Comparison of ENCODE assay signal across 26 cellular contexts in the genomic region with DNA sequence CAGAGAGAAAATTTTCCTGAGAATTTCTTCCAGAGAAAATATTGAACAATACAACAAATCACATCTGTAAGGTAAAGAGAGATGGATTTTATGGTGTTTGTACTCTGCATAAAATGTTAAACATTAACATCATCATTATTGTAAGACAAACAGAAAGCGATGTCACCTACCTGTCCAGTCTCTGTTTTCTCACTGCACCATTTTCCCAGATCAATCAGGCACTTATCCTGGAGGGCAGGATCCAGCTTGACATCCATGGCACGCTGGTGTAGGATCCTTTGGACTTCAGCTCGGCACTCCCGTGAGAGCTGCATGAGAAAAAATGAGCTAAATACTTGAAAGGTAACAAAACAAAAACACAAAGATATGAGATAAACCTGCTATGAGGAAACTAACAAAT. TPM values are rescaled to one million over a fixed set of nuclear protein-coding genes. Genes with fewer than 3 reads are reported as not detected.
DNase-seq lines count a peak whose midpoint lies in the region; ATAC-seq, FAIRE-seq and TF ChIP-seq lines count a peak whose summit lies in the region.
"Had no signal": no experiment of that assay in that cellular context is flagged by ENCODE, and none has a peak within 500 bp of the region (broad histone marks: within the 10 kb centered on the region; RNA-seq: fewer than 3 reads in every experiment).

No MANE protein-coding gene starts in this region.

- H3K4me3 ChIP-seq in A673 (ENCODE audit: low read depth, low read length, poor library complexity, severe bottlenecking) (no peak overlapping the region), mucosa of rectum (ENCODE audit: low read length in 2 of 2) (no peak overlapping the region), OCI-LY7 (ENCODE audit: low read depth, low read length, poor library complexity, severe bottlenecking) (no peak overlapping the region)
- H3K4me3 ChIP-seq: BLaER1, MG63, SJSA1 had no signal

- H3K4me1 ChIP-seq in A673 (ENCODE audit: insufficient read depth, low read length, poor library complexity, severe bottlenecking) (peaks cover 30% of the 10 kb centered on the region), mucosa of rectum (ENCODE audit: control insufficient read depth in 2 of 2, insufficient read depth in 2 of 2, low read length in 2 of 2) (peaks cover 14 to 32% of the 10 kb centered on the region in 2 donors), OCI-LY7 (ENCODE audit: insufficient read depth, low read length, poor library complexity, severe bottlenecking) (no peaks in the 10 kb centered on the region)

- no peaks in the 10 kb centered on the region for H4K20me1 ChIP-seq in OCI-LY7 (ENCODE audit: insufficient read depth, low read length)

- no peak overlapping the region for H3K9ac ChIP-seq in mucosa of rectum (ENCODE audit: low read depth in 1 of 2, low read length in 2 of 2)
- H3K9ac ChIP-seq: BLaER1 had no signal

- H3K9me3 ChIP-seq in A673 (ENCODE audit: low read depth, low read length, poor library complexity, severe bottlenecking) (no peaks in the 10 kb centered on the region), mucosa of rectum (ENCODE audit: control insufficient read depth in 2 of 2, low read length in 2 of 2) (no peaks in the 10 kb centered on the region), OCI-LY7 (ENCODE audit: low read length) (no peaks in the 10 kb centered on the region)
- H3K9me3 ChIP-seq: BLaER1, MG63 had no signal

- CTCF ChIA-PET in A673 (lab: Charles Lee), result no interaction called here
- CTCF ChIA-PET in OCI-LY7 (lab: Charles Lee; ENCODE audit: unreplicated experiment), result no interaction called here

- no peak for DNase-seq in A673 (ENCODE audit: low spot score)
- DNase-seq in HT-29 (ENCODE audit: low spot score), result peak; percentile 62
- no peak for DNase-seq in stimulated activated naive CD8-positive, alpha-beta T cell treated with anti-CD3 and anti-CD28 coated beads, Interleukin-15, Interleukin-2, amounts not matched to agents 100 U/mL and 50 U/mL, for 24 hours
- DNase-seq in SHP77 (lab: John Stamatoyannopoulos, UW), result no peak
- no peak for DNase-seq in KG1 (lab: John Stamatoyannopoulos, UW)
- DNase-seq in OCI-LY7 (ENCODE audit: low spot score), result no peak
- DNase-seq: ACHN; CD8-positive, alpha-beta memory T cell; DMS79 treated with DMSO at 0.1 percent for 48 hours; Kasumi-1; MG63; NCI-H1417; NCI-H1694 treated with DMSO at 0.1 percent for 48 hours; NCI-H2081 treated with DMSO at 0.1 percent for 48 hours; NCI-H446; NCI-H526; OCI-M1 had no signal

- peak; percentile 5 for FAIRE-seq in colon (lab: Jason Lieb, UNC)
- FAIRE-seq: D721Med, H54, RCC 7860 had no signal

- no peak for ATAC-seq in stimulated activated naive CD8-positive, alpha-beta T cell treated with anti-CD3 and anti-CD28 coated beads, Interleukin-15, Interleukin-2, amounts not matched to agents 100 U/mL and 50 U/mL, for 24 hours

- no peak overlapping the region for H2AFZ ChIP-seq in OCI-LY7 (ENCODE audit: low read length)

- H3K27me3 ChIP-seq in A673 (replicated peaks; ENCODE audit: insufficient read depth, low read depth, low read length, poor library complexity) (no peaks in the 10 kb centered on the region), mucosa of rectum (ENCODE audit: control insufficient read depth in 2 of 2, insufficient read depth in 2 of 2, low read length in 2 of 2) (no peaks in the 10 kb centered on the region)
- H3K27me3 ChIP-seq: BLaER1, MG63, SJSA1 had no signal

- no TSS peak for BruUV-seq in A673 (replicated peaks; lab: Mats Ljungman, UMichigan)
- BruUV-seq in OCI-LY7 (replicated peaks; lab: Mats Ljungman, UMichigan), result no TSS peak

- H3K79me2 ChIP-seq in OCI-LY7 (ENCODE audit: insufficient read depth, low read depth, low read length), result no peaks in the 10 kb centered on the region

- H3K9me2 ChIP-seq in OCI-LY7 (ENCODE audit: insufficient read depth, low read length), result no peaks in the 10 kb centered on the region

- H3K36me3 ChIP-seq in A673 (ENCODE audit: insufficient read depth, low read length, poor library complexity, severe bottlenecking) (peaks cover 97% of the 10 kb centered on the region), mucosa of rectum (ENCODE audit: control insufficient read depth in 2 of 2, insufficient read depth in 2 of 2, low read length in 2 of 2) (peaks cover 28 to 34% of the 10 kb centered on the region in 2 donors), OCI-LY7 (ENCODE audit: insufficient read depth, low read length) (peaks cover 65% of the 10 kb centered on the region)

- POLR2A ChIA-PET in A673 (lab: Charles Lee; ENCODE audit: low non-redundant PET) (no interaction called here), OCI-LY7 (lab: Charles Lee) (interaction anchor here (1.3 kb wide), 1 partner anchor 17 kb away, joined by 3 read pairs; no protein-coding TSS in a partner anchor)

- no peak overlapping the region for H3K4me2 ChIP-seq in OCI-LY7 (ENCODE audit: low read length)
- H3K4me2 ChIP-seq: BLaER1 had no signal

- intact Hi-C loops in A673 (cut with micrococcal nuclease; ENCODE audit: unreplicated experiment) (no loop called here), OCI-LY7 (cut with micrococcal nuclease; ENCODE audit: unreplicated experiment) (no loop called here)

- no peak for TF ChIP-seq CTCF in A673 (conservative IDR thresholded peaks at IDR 0.05; ENCODE audit: low read depth, low read length)
- no peak for TF ChIP-seq CTCF in OCI-LY7 (conservative IDR thresholded peaks at IDR 0.05; ENCODE audit: low read length)

- peak overlapping the region; percentile 55 for H3K27ac ChIP-seq in A673 (ENCODE audit: low read depth, low read length, poor library complexity, severe bottlenecking)
- H3K27ac ChIP-seq in mucosa of rectum (ENCODE audit: low read depth in 2 of 2, low read length in 2 of 2), result peak overlapping the region; percentile 49 to 64
- no peak overlapping the region for H3K27ac ChIP-seq in OCI-LY7 (ENCODE audit: low read depth, low read length, poor library complexity, severe bottlenecking)
- H3K27ac ChIP-seq: BLaER1, HL-60, SJSA1 had no signal

RNA-seq across cellular contexts. Expression of gene CLEC18B, which starts 55.9 kb away (rescaled TPM):
- 32.4 and 37.7 TPM in 2 replicates for total RNA-seq in A673 (2021)
- 0.20 and 0.94 TPM in 2 replicates for total RNA-seq in HT-29 (2014; rRNA removed; shearing (Covaris generic))
- total RNA-seq in OCI-LY7 (2014; rRNA removed; shearing (Covaris generic)), result 0.21 and 0.79 TPM in 2 replicates
- 0.20 TPM in 1 of 2 replicates, not detected in the other for total RNA-seq in OCI-LY7 (2022)
- total RNA-seq: HT1080, SJSA1 had no signal

Comparison
In these comparisons a context has a peak if more than half of its experiments do, and no peak if none do; other contexts are left out.
1. RNA of gene CLEC18B, which starts 55.9 kb away (total RNA-seq): 32.4 to 37.7 TPM in A673; 0.20 to 0.79 TPM in OCI-LY7 and 0.20 to 0.94 TPM in HT-29; every median in the first group is over 10 times any median in the second.